Comparison of ENCODE assay signal across 9 cellular contexts in genomic region chr1:70966018-70966638, GRCh38.
DNase-seq lines count a peak whose midpoint lies in the region; ATAC-seq, FAIRE-seq and TF ChIP-seq lines count a peak whose summit lies in the region.
"Had no signal": no experiment of that assay in that cellular context is flagged by ENCODE, and none has a peak within 500 bp of the region (broad histone marks: within the 10 kb centered on the region; RNA-seq: fewer than 3 reads in every experiment).

No MANE protein-coding gene starts in this region.

- H3K79me2 ChIP-seq in HCT116 (ENCODE audit: insufficient read depth, low read length): no peaks in the 10 kb centered on the region
- H3K79me2 ChIP-seq in HepG2 (ENCODE audit: insufficient read depth, low read length): no peaks in the 10 kb centered on the region

- peak; percentile 40 for TF ChIP-seq CTCF in GM12865 (IDR thresholded peaks at IDR 0.05; ENCODE audit: insufficient read depth, low read depth, low read length, missing control alignments)
- peak in 2 of 3 experiments; percentile 46 to 56; a peak in 4 of 6 replicates for TF ChIP-seq CTCF in HCT116 (IDR thresholded peaks at IDR 0.05 in 2 of 3, conservative IDR thresholded peaks at IDR 0.05 in 1 of 3; ENCODE audit: borderline replicate concordance in 1 of 3, insufficient read depth in 1 of 3, low read depth in 2 of 3, low read length in 2 of 3)
- TF ChIP-seq CTCF in Peyer's patch (IDR thresholded peaks at IDR 0.05): peak in 4 of 6 experiments; percentile 15 to 24 (median 20)
- no peak for TF ChIP-seq CTCF in HepG2 (CRISPR knock-in tag; IDR thresholded peaks at IDR 0.05)

- TF ChIP-seq POLR2A in HCT116 (IDR thresholded peaks at IDR 0.05; ENCODE audit: borderline replicate concordance, extremely low read depth, insufficient read depth, insufficient read length): no peak
- no peak for TF ChIP-seq POLR2A in Peyer's patch (IDR thresholded peaks at IDR 0.05)
- no peak for TF ChIP-seq POLR2A in HepG2 (IDR thresholded peaks at IDR 0.05; ENCODE audit: insufficient read depth in 1 of 2, low read depth in 2 of 2, low read length in 2 of 2)

- BruUV-seq in HCT116 (replicated peaks; lab: Mats Ljungman, UMichigan) (no TSS peak), HepG2 (replicated peaks; lab: Mats Ljungman, UMichigan) (no TSS peak)

- TF ChIP-seq RAD21 in HCT116 (IDR thresholded peaks at IDR 0.05; ENCODE audit: low read depth): no peak
- no peak for TF ChIP-seq RAD21 in HepG2 (CRISPR knock-in tag; IDR thresholded peaks at IDR 0.05)

- intact Hi-C loops in HCT116 (cut with micrococcal nuclease): no loop called here
- intact Hi-C loops in HepG2 (cut with micrococcal nuclease; ENCODE audit: unreplicated experiment): no loop called here

- TF ChIP-seq EP300 in HepG2 (IDR thresholded peaks at IDR 0.05; ENCODE audit: low read depth in 2 of 2, low read length in 2 of 2) (no peak), HepG2 (CRISPR knock-in tag; IDR thresholded peaks at IDR 0.05; ENCODE audit: borderline replicate concordance) (no peak)

- CTCF ChIA-PET in HCT116 (lab: Charles Lee) (interaction anchor here (0.7 kb wide), 1 partner anchor 16 kb away, joined by 3 read pairs; no protein-coding TSS in a partner anchor), HepG2 (lab: Yijun Ruan, JAX; ENCODE audit: low intra/inter-chr PET ratio, low total read pairs) (no interaction called here)

- H3K4me3 ChIP-seq in GM12865 (ENCODE audit: low read depth, low read length): no peak overlapping the region
- H3K4me3 ChIP-seq in HCT116 (replicated peaks in 1 of 2; ENCODE audit: low read depth in 1 of 2, low read length in 2 of 2): no peak overlapping the region
- no peak overlapping the region for H3K4me3 ChIP-seq in Peyer's patch
- H3K4me3 ChIP-seq in HepG2 (replicated peaks in 1 of 3; ENCODE audit: insufficient read depth in 1 of 3, low read depth in 2 of 3, low read length in 3 of 3): no peak overlapping the region

- peak; percentile 36 for FAIRE-seq in HepG2 (lab: Jason Lieb, UNC)

- H3K9me2 ChIP-seq in HCT116 (ENCODE audit: insufficient read depth): no peaks in the 10 kb centered on the region

- in situ Hi-C loops in HepG2 (cut with HindIII; ENCODE audit: extremely low pct_ligation_motif_present, low pct_unique_long_range_greater_than_20kb): no loop called here

- no peak overlapping the region for H3K4me2 ChIP-seq in HCT116 (ENCODE audit: low read length)
- H3K4me2 ChIP-seq in HepG2 (ENCODE audit: low read depth, low read length): no peak overlapping the region

- RAD21 ChIA-PET in HCT116 (lab: Charles Lee; ENCODE audit: low non-redundant PET in 1 of 2, low total read pairs in 2 of 2, uncharacterized antibody in 2 of 2, unreplicated experiment in 2 of 2): no interaction called here

- no peak for ATAC-seq in HCT116
- ATAC-seq in HepG2: no peak
- no peak for ATAC-seq in HG02798 (IDR thresholded peaks at IDR 0.05; ENCODE audit: poor library complexity, unreplicated experiment)

- no peaks in the 10 kb centered on the region for H3K36me3 ChIP-seq in HCT116 (ENCODE audit: control insufficient read depth in 1 of 2, insufficient read depth in 2 of 2, low read length in 2 of 2)
- no peaks in the 10 kb centered on the region for H3K36me3 ChIP-seq in Peyer's patch
- H3K36me3 ChIP-seq in HepG2 (replicated peaks in 1 of 2; ENCODE audit: control insufficient read depth in 1 of 2, insufficient read depth in 2 of 2, low read length in 2 of 2): no peaks in the 10 kb centered on the region

- H3K27ac ChIP-seq in HCT116 (ENCODE audit: low read depth, low read length): no peak overlapping the region
- H3K27ac ChIP-seq in Peyer's patch: no peak overlapping the region
- H3K27ac ChIP-seq in HepG2 (ENCODE audit: extremely low read length, insufficient read depth, low read length): no peak overlapping the region

- DNase-seq in GM12865 (ENCODE audit: low read depth) (peak; percentile 23), HCT116 (ENCODE audit: low read depth, low spot score) (peak; percentile 10), Peyer's patch (no peak), HepG2 (ENCODE audit: low spot score) (peak; percentile 10), NCI-H1092 treated with DMSO at 0.1 percent for 48 hours (lab: John Stamatoyannopoulos, UW) (no peak)
- DNase-seq in activated CD4-positive, CD25-positive, alpha-beta regulatory T cell (lab: John Stamatoyannopoulos, UW): no peak
- DNase-seq in activated T-cell treated with anti-CD3 and anti-CD28 coated beads, Interleukin-2, amount 50 U/mL, for 48 hours: no peak
- DNase-seq: mesendoderm had no signal

- H3K9ac ChIP-seq in HCT116 (ENCODE audit: low read length) (no peak overlapping the region), HepG2 (ENCODE audit: insufficient read depth, low read depth, low read length) (no peak overlapping the region)

- 0% methylated on average over 2 of the region's 2 CpGs for WGBS in HepG2 (ENCODE audit: low lambda C conversion rate)

- no peaks in the 10 kb centered on the region for H4K20me1 ChIP-seq in HCT116 (ENCODE audit: insufficient read depth)
- no peaks in the 10 kb centered on the region for H4K20me1 ChIP-seq in HepG2 (ENCODE audit: insufficient read depth, low read length)

- 0 out of 2 replicates have a peak, but pooled peaks cover 3% of the 10 kb centered on the region for H3K27me3 ChIP-seq in HCT116 (ENCODE audit: insufficient read depth, low read length)
- no peaks in the 10 kb centered on the region for H3K27me3 ChIP-seq in Peyer's patch
- no peaks in the 10 kb centered on the region for H3K27me3 ChIP-seq in HepG2 (ENCODE audit: control insufficient read depth in 1 of 2, insufficient read depth in 2 of 2, low read length in 2 of 2)

- no peaks in the 10 kb centered on the region for H3K9me3 ChIP-seq in HCT116 (ENCODE audit: control insufficient read depth in 1 of 2, insufficient read depth in 1 of 2, low read depth in 1 of 2, low read length in 2 of 2)
- H3K9me3 ChIP-seq in Peyer's patch: no peaks in the 10 kb centered on the region
- H3K9me3 ChIP-seq in HepG2 (ENCODE audit: low read length): no peaks in the 10 kb centered on the region

- H3K4me1 ChIP-seq in HCT116 (ENCODE audit: control insufficient read depth in 1 of 2, insufficient read depth in 2 of 2, low read length in 2 of 2): no peaks in the 10 kb centered on the region
- no peaks in the 10 kb centered on the region for H3K4me1 ChIP-seq in Peyer's patch
- no peaks in the 10 kb centered on the region for H3K4me1 ChIP-seq in HepG2 (ENCODE audit: insufficient read depth, low read length)

- H2AFZ ChIP-seq in HCT116 (ENCODE audit: low read depth, low read length, poor library complexity, severe bottlenecking): no peak overlapping the region
- no peak overlapping the region for H2AFZ ChIP-seq in HepG2 (ENCODE audit: low read length)

- POLR2A ChIA-PET in HCT116 (lab: Charles Lee) (no interaction called here), HepG2 (lab: Yijun Ruan, JAX) (no interaction called here)

TF ChIP-seq in HCT116, 20 proteins besides CTCF, POLR2A, EP300 and RAD21 (continues in another document):
- TF ChIP-seq SRF (IDR thresholded peaks at IDR 0.05; ENCODE audit: low read depth) (no peak), TCF7L2 (IDR thresholded peaks at IDR 0.05; ENCODE audit: borderline replicate concordance, extremely low read depth, insufficient read depth, insufficient read length) (no peak), MAX (IDR thresholded peaks at IDR 0.05) (no peak), ZFX (IDR thresholded peaks at IDR 0.05) (no peak), POLR2AphosphoS5 (IDR thresholded peaks at IDR 0.05; ENCODE audit: low read depth, low read length) (no peak)

TF ChIP-seq in HepG2, 621 proteins besides CTCF, POLR2A, EP300 and RAD21:
- TF ChIP-seq GLMP (CRISPR knock-in tag; IDR thresholded peaks at IDR 0.05; ENCODE audit: borderline replicate concordance): no peak
- no peak for TF ChIP-seq BCL6 (CRISPR knock-in tag; IDR thresholded peaks at IDR 0.05)
- no peak for TF ChIP-seq GPBP1L1 (CRISPR knock-in tag; IDR thresholded peaks at IDR 0.05)
- no peak for TF ChIP-seq ZNF160 (CRISPR knock-in tag; IDR thresholded peaks at IDR 0.05)
- TF ChIP-seq SOX6 (IDR thresholded peaks at IDR 0.05): no peak
- no peak for TF ChIP-seq SOX6 (CRISPR knock-in tag; IDR thresholded peaks at IDR 0.05)
- TF ChIP-seq ZBTB21 (CRISPR knock-in tag; IDR thresholded peaks at IDR 0.05): no peak
- TF ChIP-seq ZBTB14 (CRISPR knock-in tag; IDR thresholded peaks at IDR 0.05): no peak
- TF ChIP-seq ZNF777 (CRISPR knock-in tag; IDR thresholded peaks at IDR 0.05): no peak

Comparison
In these comparisons a context has a peak if more than half of its experiments do, and no peak if none do; other contexts are left out.
1. DNase-seq: peak in GM12865 (single experiment), HCT116 (single experiment) and HepG2 (single experiment); none in Peyer's patch (0 of 3), activated CD4-positive, CD25-positive, alpha-beta regulatory T cell (0 of 4), activated T-cell treated with anti-CD3 and anti-CD28 coated beads, Interleukin-2, amount 50 U/mL, for 48 hours (0 of 2) and NCI-H1092 treated with DMSO at 0.1 percent for 48 hours (single experiment).